ENCODE assay signal across 9 cellular contexts in the genomic region with DNA sequence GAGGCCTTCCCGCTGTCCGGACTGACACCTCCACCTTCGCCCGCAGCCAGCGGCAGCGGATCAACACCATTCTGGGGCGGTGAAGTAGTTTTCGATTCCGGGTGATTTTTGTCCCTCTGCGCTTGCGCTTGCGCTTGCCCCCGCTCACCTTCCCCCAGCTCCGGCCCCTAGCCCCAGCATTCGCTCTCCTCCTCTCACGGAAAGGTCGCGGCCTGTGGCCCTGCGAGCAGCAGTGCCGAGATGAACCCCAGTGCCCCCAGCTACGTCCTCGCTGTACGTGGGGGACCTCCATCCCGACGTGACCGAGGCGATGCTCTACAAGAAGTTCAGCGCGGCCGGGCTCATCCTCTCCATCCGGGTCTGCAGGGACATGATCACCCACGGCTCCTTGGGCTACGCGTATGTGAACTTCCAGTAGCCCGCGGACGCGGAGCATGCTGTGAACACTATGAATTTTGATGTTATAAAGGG. TPM values are rescaled to one million over a fixed set of nuclear protein-coding genes. Genes with fewer than 3 reads are reported as not detected.
A peak's percentile ranks its signal among the peaks of the same experiment; 100 is the strongest.
DNase-seq lines count a peak whose midpoint lies in the region; ATAC-seq and TF ChIP-seq lines count a peak whose summit lies in the region.
"Had no signal": no experiment of that assay in that cellular context is flagged by ENCODE, and none has a peak within 500 bp of the region (broad histone marks: within the 10 kb centered on the region; RNA-seq: fewer than 3 reads in every experiment).

No MANE protein-coding gene starts in this region.

- peaks cover 15% of the 10 kb centered on the region for H3K27me3 Mint-ChIP-seq in activated T-cell treated with anti-CD3 and anti-CD28 coated beads, Interleukin-2, amount 50 U/mL, for 4 hours (ENCODE audit: low read depth)

- no peak overlapping the region for H3K18ac ChIP-seq in mesenchymal stem cell (ENCODE audit: low read depth in 1 of 2, low read length in 2 of 2)

- no peak overlapping the region for H2BK12ac ChIP-seq in mesenchymal stem cell (ENCODE audit: low read length in 2 of 2)

- no peak overlapping the region for H2BK120ac ChIP-seq in mesenchymal stem cell (ENCODE audit: low read depth, low read length)

- 97% methylated on average over 34 of the region's 38 CpGs for WGBS in mesenchymal stem cell
- 15% methylated on average over 38 of the region's 38 CpGs for WGBS in urinary bladder

- H3K4me2 ChIP-seq in mesenchymal stem cell (ENCODE audit: low read length, poor library complexity, severe bottlenecking): no peak overlapping the region

- no peaks in the 10 kb centered on the region for H3K27me3 ChIP-seq in mesenchymal stem cell (ENCODE audit: control insufficient read depth in 1 of 2, insufficient read depth in 1 of 2, low read length in 2 of 2)
- H3K27me3 ChIP-seq: BE2C had no signal

- no peaks in the 10 kb centered on the region for H3K36me3 Mint-ChIP-seq in activated T-cell treated with anti-CD3 and anti-CD28 coated beads, Interleukin-2, amount 50 U/mL, for 4 hours (ENCODE audit: insufficient read depth)

- H3K36me3 ChIP-seq in mesenchymal stem cell (ENCODE audit: control insufficient read depth in 1 of 2, insufficient read depth in 2 of 2, low read depth in 1 of 2, low read length in 2 of 2) (peaks cover 0 to 3% of the 10 kb centered on the region in 2 experiments), urinary bladder (ENCODE audit: insufficient read depth) (no peaks in the 10 kb centered on the region)
- H3K36me3 ChIP-seq: BE2C had no signal

- H3K4me1 Mint-ChIP-seq in activated T-cell treated with anti-CD3 and anti-CD28 coated beads, Interleukin-2, amount 50 U/mL, for 4 hours (ENCODE audit: low read depth): peaks cover 4% of the 10 kb centered on the region

- H3K14ac ChIP-seq in mesenchymal stem cell (ENCODE audit: low read length in 2 of 2): no peak overlapping the region

- no peak overlapping the region for H2AFZ ChIP-seq in mesenchymal stem cell (ENCODE audit: low read depth, low read length)

- H3K79me1 ChIP-seq in mesenchymal stem cell (replicated peaks; ENCODE audit: low read length, poor library complexity, severe bottlenecking): no peaks in the 10 kb centered on the region

- H3K4me1 ChIP-seq in mesenchymal stem cell (ENCODE audit: control insufficient read depth, insufficient read depth, low read depth, low read length) (peaks cover 9% of the 10 kb centered on the region), urinary bladder (ENCODE audit: insufficient read depth) (no peaks in the 10 kb centered on the region)
- H3K4me1 ChIP-seq: BE2C had no signal

- H2BK15ac ChIP-seq in mesenchymal stem cell (ENCODE audit: low read depth, poor library complexity, severe bottlenecking): no peak overlapping the region

- H4K8ac ChIP-seq in mesenchymal stem cell (ENCODE audit: low read length): no peak overlapping the region

- no peak overlapping the region for H3K23ac ChIP-seq in mesenchymal stem cell (ENCODE audit: low read length in 2 of 2)

- H3K9me3 ChIP-seq in mesenchymal stem cell (ENCODE audit: control insufficient read depth, low read length): no peaks in the 10 kb centered on the region
- H3K9me3 ChIP-seq: BE2C had no signal

- peak overlapping the region; percentile 67 for H3K4me3 Mint-ChIP-seq in activated T-cell treated with anti-CD3 and anti-CD28 coated beads, Interleukin-2, amount 50 U/mL, for 4 hours

- H3K4me3 ChIP-seq in cardiac fibroblast (replicated peaks in 1 of 2; ENCODE audit: low read depth in 2 of 2, low read length in 2 of 2): peak overlapping the region; percentile 44 to 53
- H3K4me3 ChIP-seq in mesenchymal stem cell (ENCODE audit: insufficient read depth in 1 of 2, low read depth in 1 of 2, low read length in 2 of 2): peak overlapping the region in 1 of 2 experiments; percentile 82
- H3K4me3 ChIP-seq in urinary bladder (ENCODE audit: low read depth, low read length): peak overlapping the region; percentile 50

- H4K91ac ChIP-seq in mesenchymal stem cell (ENCODE audit: low read length): no peak overlapping the region

- DNase-seq in activated T-cell treated with anti-CD3 and anti-CD28 coated beads, Interleukin-2, amount 50 U/mL, for 4 hours: no peak
- no peak for DNase-seq in activated T-cell treated with anti-CD3 and anti-CD28 coated beads, Interleukin-2, amount 50 U/mL, for 1 hour
- peak; percentile 19 to 36 for DNase-seq in cardiac fibroblast (ENCODE audit: low read depth in 2 of 2)
- DNase-seq in mesenchymal stem cell: no peak
- no peak for DNase-seq in NOMO-1 treated with DMSO at 0.1 percent for 48 hours (lab: John Stamatoyannopoulos, UW; ENCODE audit: unreplicated experiment)
- no peak for DNase-seq in COR-L47 (lab: John Stamatoyannopoulos, UW)
- no peak for DNase-seq in NCI-H146 treated with DMSO at 0.1 percent for 48 hours (lab: John Stamatoyannopoulos, UW; ENCODE audit: unreplicated experiment)
- DNase-seq: BE2C had no signal

- no peak overlapping the region for H3K27ac ChIP-seq in mesenchymal stem cell (ENCODE audit: low read length, poor library complexity, severe bottlenecking)
- no peak overlapping the region for H3K27ac ChIP-seq in urinary bladder (ENCODE audit: low read depth)

- peak in 1 of 2 donors; percentile 38 for ATAC-seq in activated T-cell treated with anti-CD3 and anti-CD28 coated beads, Interleukin-2, amount 50 U/mL, for 4 hours

- no peak overlapping the region for H2BK5ac ChIP-seq in mesenchymal stem cell (ENCODE audit: low read depth, low read length, poor library complexity, severe bottlenecking)

- H3K4ac ChIP-seq in mesenchymal stem cell (ENCODE audit: low read depth in 1 of 2, low read length in 2 of 2): no peak overlapping the region

- H3K9ac ChIP-seq in mesenchymal stem cell (ENCODE audit: low read length): peak overlapping the region; percentile 80

- TF ChIP-seq CTCF in cardiac fibroblast (IDR thresholded peaks at IDR 0.05; ENCODE audit: low read depth, low read length): no peak

- peak overlapping the region; percentile 68 for H2AK5ac ChIP-seq in mesenchymal stem cell (ENCODE audit: low read length, severe bottlenecking)

- H3K9me3 Mint-ChIP-seq in activated T-cell treated with anti-CD3 and anti-CD28 coated beads, Interleukin-2, amount 50 U/mL, for 4 hours: peaks cover 20% of the 10 kb centered on the region

RNA-seq across cellular contexts. Expression of a gene that starts 22.7 kb away (rescaled TPM):
- under 1 TPM; 0.27 to 0.74 (median 0.33) TPM for total RNA-seq in activated T-cell treated with anti-CD3 and anti-CD28 coated beads, Interleukin-2, amount 50 U/mL, for 4 hours
- 10.1 TPM for polyA plus RNA-seq in mesenchymal stem cell (2013, experiment 1 of 2)
- 9.9 TPM for polyA plus RNA-seq in mesenchymal stem cell (2013, experiment 2 of 2)
- 18.0 TPM for total RNA-seq in urinary bladder
- polyA plus RNA-seq in urinary bladder: 1.9 TPM

RNA-seq across cellular contexts. Expression of a gene that starts 42.1 kb away (rescaled TPM):
- 10 to 100 TPM; 23.8 to 29.7 (median 27.1) TPM for total RNA-seq in activated T-cell treated with anti-CD3 and anti-CD28 coated beads, Interleukin-2, amount 50 U/mL, for 4 hours
- 14.3 TPM for polyA plus RNA-seq in mesenchymal stem cell (2013, experiment 1 of 2)
- polyA plus RNA-seq in mesenchymal stem cell (2013, experiment 2 of 2): 14.1 TPM
- 18.7 TPM for total RNA-seq in urinary bladder
- 17.1 TPM for polyA plus RNA-seq in urinary bladder

Comparison
In these comparisons a context has a peak if more than half of its experiments do, and no peak if none do; other contexts are left out.
1. DNase-seq: peak in cardiac fibroblast (2 of 2); none in activated T-cell treated with anti-CD3 and anti-CD28 coated beads, Interleukin-2, amount 50 U/mL, for 4 hours (single experiment), activated T-cell treated with anti-CD3 and anti-CD28 coated beads, Interleukin-2, amount 50 U/mL, for 1 hour (single experiment), mesenchymal stem cell (single experiment), NOMO-1 treated with DMSO at 0.1 percent for 48 hours (single experiment), COR-L47 (single experiment) and NCI-H146 treated with DMSO at 0.1 percent for 48 hours (single experiment).
2. RNA of a gene that starts 22.7 kb away (total RNA-seq): 18.0 TPM in urinary bladder (single experiment); 0.27 to 0.74 TPM in activated T-cell treated with anti-CD3 and anti-CD28 coated beads, Interleukin-2, amount 50 U/mL, for 4 hours; every median in the first group is over 10 times any median in the second.